1 cellular context compared by ENCODE assay signal in genomic region chr14:22982013-22982476, GRCh38.
A peak's percentile ranks its signal among the peaks of the same experiment; 100 is the strongest.
TF ChIP-seq lines count a peak whose summit lies in the region.

No MANE protein-coding gene starts in this region.

TF ChIP-seq in H1, 55 proteins besides CTCF, POLR2A, EP300 and RAD21:
- TF ChIP-seq CTBP2 (IDR thresholded peaks at IDR 0.05; ENCODE audit: borderline replicate concordance, insufficient read depth, insufficient read length, low read length) = no peak
- TF ChIP-seq GABPA (IDR thresholded peaks at IDR 0.05; ENCODE audit: borderline replicate concordance, insufficient read depth, low read length) = no peak
- no peak for TF ChIP-seq CREB1 (IDR thresholded peaks at IDR 0.05)
- no peak for TF ChIP-seq JUND (IDR thresholded peaks at IDR 0.05; ENCODE audit: low read length)
- peak; percentile 0 for TF ChIP-seq KDM4A (IDR thresholded peaks at IDR 0.05; ENCODE audit: low read depth, low read length, severe bottlenecking)
- TF ChIP-seq BRCA1 (IDR thresholded peaks at IDR 0.05; ENCODE audit: low read depth, low read length) = no peak
- no peak for TF ChIP-seq SIRT6 (IDR thresholded peaks at IDR 0.05; ENCODE audit: low read length)
